19 cellular contexts compared by ENCODE assay signal in genomic region chr10:88963318-88963717, GRCh38. TPM values are rescaled to one million over a fixed set of nuclear protein-coding genes. Genes with fewer than 3 reads are reported as not detected.
DNase-seq lines count a peak whose midpoint lies in the region; ATAC-seq and TF ChIP-seq lines count a peak whose summit lies in the region.
"Had no signal": no experiment of that assay in that cellular context is flagged by ENCODE, and none has a peak within 500 bp of the region (broad histone marks: within the 10 kb centered on the region; RNA-seq: fewer than 3 reads in every experiment).

No MANE protein-coding gene starts in this region.

- intact Hi-C loops in psoas muscle (cut with DNase I) = no loop called here

- H3K79me2 ChIP-seq in MM.1S (ENCODE audit: low read length) = no peaks in the 10 kb centered on the region

- H3K27me3 ChIP-seq in BLaER1 treated with 17β-estradiol and CSF1 and Interleukin-3, amounts not matched to agents 10 nM and 100 nM = no peaks in the 10 kb centered on the region
- H3K27me3 ChIP-seq in MM.1S (replicated peaks; ENCODE audit: insufficient read depth, low read length) (peaks cover 92% of the 10 kb centered on the region), psoas muscle (ENCODE audit: insufficient read depth in 3 of 3, low read length in 2 of 3) (no peaks in the 10 kb centered on the region)

- H2AFZ ChIP-seq in MM.1S (ENCODE audit: low read length) = no peak overlapping the region

- peaks cover 15 to 29% (median 20%) of the 10 kb centered on the region in 10 experiments for H3K4me1 ChIP-seq in BLaER1 treated with 17β-estradiol and CSF1 and Interleukin-3, amounts not matched to agents 10 nM and 100 nM
- H3K4me1 ChIP-seq in MM.1S (ENCODE audit: low read length) = peaks cover 10% of the 10 kb centered on the region; the same call in 1 of the 2 replicates
- no peaks in the 10 kb centered on the region for H3K4me1 ChIP-seq in psoas muscle

- no peak overlapping the region for H3K4me3 ChIP-seq in BLaER1 treated with 17β-estradiol and CSF1 and Interleukin-3, amounts not matched to agents 10 nM and 100 nM
- H3K4me3 ChIP-seq in MM.1S (ENCODE audit: low read length) (no peak overlapping the region), fibroblast of mammary gland (ENCODE audit: control insufficient read depth, low read depth, low read length) (no peak overlapping the region), psoas muscle (no peak overlapping the region)

- no peak for DNase-seq in MM.1S
- no peak for DNase-seq in fibroblast of mammary gland (ENCODE audit: low read depth)
- no peak for DNase-seq in psoas muscle
- DNase-seq in EL = no peak
- no peak for DNase-seq in OCI-M1 (lab: John Stamatoyannopoulos, UW)
- DNase-seq: CD8-positive, alpha-beta memory T cell; DMS79 treated with DMSO at 0.1 percent for 48 hours; HCEC 1CT; KBM-7; NCI-H1417; NCI-H187 treated with DMSO at 0.1 percent for 48 hours; NCI-H2227 treated with DMSO at 0.1 percent for 48 hours; NCI-H510A treated with DMSO at 0.1 percent for 48 hours; NCI-H82; RPMI8226 had no signal

- H4K20me1 ChIP-seq in BLaER1 treated with 17β-estradiol and CSF1 and Interleukin-3, amounts not matched to agents 10 nM and 100 nM = peaks cover 0 to 36% (median 0%) of the 10 kb centered on the region in 11 experiments; a peak in 2 of 22 replicates
- H4K20me1 ChIP-seq in MM.1S (ENCODE audit: insufficient read depth, low read length) = no peaks in the 10 kb centered on the region

- peaks cover 6% of the 10 kb centered on the region; the same call in 1 of the 2 replicates for H3F3A ChIP-seq in MM.1S (ENCODE audit: insufficient read depth, low read length)

- peaks cover 0 to 6% (median 0%) of the 10 kb centered on the region in 11 experiments; a peak in 1 of 22 replicates for H3K36me3 ChIP-seq in BLaER1 treated with 17β-estradiol and CSF1 and Interleukin-3, amounts not matched to agents 10 nM and 100 nM
- H3K36me3 ChIP-seq in MM.1S (replicated peaks; ENCODE audit: insufficient read depth, low read length) (no peaks in the 10 kb centered on the region), psoas muscle (ENCODE audit: insufficient read depth in 1 of 2, low read depth in 1 of 2) (no peaks in the 10 kb centered on the region)

- ATAC-seq in psoas muscle (no peak), HG02610 (IDR thresholded peaks at IDR 0.05; ENCODE audit: unreplicated experiment) (no peak), GM18519 (IDR thresholded peaks at IDR 0.05; ENCODE audit: low FRiP score, unreplicated experiment) (no peak)
- ATAC-seq: HepG2 had no signal

- H3K27ac ChIP-seq in BLaER1 treated with 17β-estradiol and CSF1 and Interleukin-3, amounts not matched to agents 10 nM and 100 nM = peak overlapping the region in 2 of 11 experiments; percentile 41 to 77; a peak in 3 of 22 replicates
- H3K27ac ChIP-seq in MM.1S (ENCODE audit: low read length) (no peak overlapping the region), psoas muscle (no peak overlapping the region)

- H3K9ac ChIP-seq in BLaER1 treated with 17β-estradiol and CSF1 and Interleukin-3, amounts not matched to agents 10 nM and 100 nM = no peak overlapping the region
- no peak overlapping the region for H3K9ac ChIP-seq in MM.1S (ENCODE audit: low read length)

- WGBS in psoas muscle, 3 donors = 84 to 88% (median 88%) methylated on average over 2 of the region's 2 CpGs

- H3K4me2 ChIP-seq in BLaER1 treated with 17β-estradiol and CSF1 and Interleukin-3, amounts not matched to agents 10 nM and 100 nM = peak overlapping the region in 6 of 11 experiments; percentile 11 to 75 (median 60); a peak in 8 of 22 replicates
- H3K4me2 ChIP-seq in MM.1S (ENCODE audit: low read depth, low read length) = no peak overlapping the region

- no peaks in the 10 kb centered on the region for H3K9me2 ChIP-seq in MM.1S (replicated peaks; ENCODE audit: insufficient read depth, low read length)

- H3K9me3 ChIP-seq in BLaER1 treated with 17β-estradiol and CSF1 and Interleukin-3, amounts not matched to agents 10 nM and 100 nM (replicated peaks in 1 of 11) = peaks cover 0 to 5% (median 0%) of the 10 kb centered on the region in 11 experiments; a peak in 1 of 22 replicates
- H3K9me3 ChIP-seq in MM.1S (replicated peaks; ENCODE audit: insufficient read depth, low read length) (no peaks in the 10 kb centered on the region), psoas muscle (no peaks in the 10 kb centered on the region)

- 0 out of 2 replicates have a peak, but pooled peaks have one; percentile 18 for TF ChIP-seq CTCF in MM.1S (IDR thresholded peaks at IDR 0.05; ENCODE audit: low read length)
- peak; percentile 9 for TF ChIP-seq CTCF in fibroblast of mammary gland (conservative IDR thresholded peaks at IDR 0.05; ENCODE audit: control insufficient read depth, insufficient read depth, low read depth, low read length)
- peak; percentile 9 for TF ChIP-seq CTCF in psoas muscle (IDR thresholded peaks at IDR 0.05)

RNA-seq across cellular contexts. Expression of gene ACTA2, which starts 10.7 kb away (rescaled TPM):
- total RNA-seq in psoas muscle = 10 to 100 TPM; 39.6 to 63.1 (median 53.1) TPM
- 10 to 100 TPM; 56.6 to 73.1 (median 65.6) TPM for polyA plus RNA-seq in psoas muscle

RNA-seq across cellular contexts. Expression of gene FAS, which starts 27.3 kb away (rescaled TPM):
- 1 to 10 TPM; 1.6 to 3.8 (median 2.6) TPM for total RNA-seq in psoas muscle
- 1 to 10 TPM; 1.1 to 3.8 (median 1.4) TPM for polyA plus RNA-seq in psoas muscle
